8 cellular contexts compared by ENCODE assay signal in genomic region chr7:27150568-27151340, GRCh38. TPM values are rescaled to one million over a fixed set of nuclear protein-coding genes. Genes with fewer than 3 reads are reported as not detected.
DNase-seq lines count a peak whose midpoint lies in the region; ATAC-seq lines count a peak whose summit lies in the region.

No MANE protein-coding gene starts in this region.

- CTCF ChIA-PET in activated naive CD4-positive, alpha-beta T cell treated with anti-CD3 and anti-CD28 coated beads for 36 hours (lab: Charles Lee): interaction anchor here (0.6 to 3.4 kb wide), 16 partner anchors 8 to 470 kb away, joined by 3 to 16 read pairs (median 5); no protein-coding TSS in a partner anchor

- ATAC-seq in GM19468 (IDR thresholded peaks at IDR 0.05; ENCODE audit: extremely low read depth, unreplicated experiment): peak; percentile 18

- H3K36me3 Mint-ChIP-seq in activated naive CD4-positive, alpha-beta T cell treated with anti-CD3 and anti-CD28 coated beads for 36 hours (ENCODE audit: low read depth): no peaks in the 10 kb centered on the region

- H3K27me3 Mint-ChIP-seq in activated naive CD4-positive, alpha-beta T cell treated with anti-CD3 and anti-CD28 coated beads for 36 hours (ENCODE audit: low read depth): peaks cover 87% of the 10 kb centered on the region

- DNase-seq in D341Med (ENCODE audit: low spot score) (peak; percentile 93), HT1080 (ENCODE audit: low read depth) (peak; percentile 75), RKO (ENCODE audit: low spot score) (peak; percentile 89), head of caudate nucleus (peak in 25 of 42 donors; percentile 12 to 70 (median 42)), pons (ENCODE audit: low spot score) (peak; percentile 26), NCI-H2107 (lab: John Stamatoyannopoulos, UW) (no peak)
- peak; percentile 67 for DNase-seq in activated naive CD4-positive, alpha-beta T cell treated with anti-CD3 and anti-CD28 coated beads for 36 hours

- H3K27ac Mint-ChIP-seq in activated naive CD4-positive, alpha-beta T cell treated with anti-CD3 and anti-CD28 coated beads for 36 hours: no peak overlapping the region

- H3K4me3 Mint-ChIP-seq in activated naive CD4-positive, alpha-beta T cell treated with anti-CD3 and anti-CD28 coated beads for 36 hours: peak overlapping the region; percentile 64

- H3K4me1 Mint-ChIP-seq in activated naive CD4-positive, alpha-beta T cell treated with anti-CD3 and anti-CD28 coated beads for 36 hours (ENCODE audit: low read depth): peaks cover 38% of the 10 kb centered on the region

- H3K9me3 Mint-ChIP-seq in activated naive CD4-positive, alpha-beta T cell treated with anti-CD3 and anti-CD28 coated beads for 36 hours: no peaks in the 10 kb centered on the region

- intact Hi-C loops in activated naive CD4-positive, alpha-beta T cell treated with anti-CD3 and anti-CD28 coated beads for 36 hours (cut with micrococcal nuclease): loop anchor here (1.0 to 10.0 kb wide), 7 partner anchors 16 to 1288 kb away; partner anchors contain the start of genes EVX1, HOXA11 and SNX10
- intact Hi-C loops in head of caudate nucleus (cut with DNase I): no loop called here

RNA-seq across cellular contexts. Expression of gene HOXA3, which starts 1.6 kb away (rescaled TPM):
- not detected in 2 replicates for total RNA-seq in HT1080 (2014; rRNA removed; shearing (Covaris generic))
- polyA plus RNA-seq in HT1080 (2015; cell fraction: cytosol; rRNA removed): 0.12 and 0.26 TPM in 2 replicates
- polyA plus RNA-seq in HT1080 (2015; cell fraction: nucleus; rRNA removed): 0.39 and 0.65 TPM in 2 replicates
- total RNA-seq in activated naive CD4-positive, alpha-beta T cell treated with anti-CD3 and anti-CD28 coated beads for 36 hours: not detected

RNA-seq across cellular contexts. Expression of gene HOXA6, which starts 3.2 kb away (rescaled TPM):
- total RNA-seq in HT1080 (2014; rRNA removed; shearing (Covaris generic)): 3.6 and 4.5 TPM in 2 replicates
- 1.9 and 2.6 TPM in 2 replicates for polyA plus RNA-seq in HT1080 (2015; cell fraction: cytosol; rRNA removed)
- polyA plus RNA-seq in HT1080 (2015; cell fraction: nucleus; rRNA removed): 3.6 and 5.6 TPM in 2 replicates
- total RNA-seq in activated naive CD4-positive, alpha-beta T cell treated with anti-CD3 and anti-CD28 coated beads for 36 hours: not detected

RNA-seq across cellular contexts. Expression of gene HOXA7, which starts 5.7 kb away (rescaled TPM):
- not detected in 2 replicates for total RNA-seq in HT1080 (2014; rRNA removed; shearing (Covaris generic))
- polyA plus RNA-seq in HT1080 (2015; cell fraction: cytosol; rRNA removed): 0.41 and 1.0 TPM in 2 replicates
- 0.07 and 0.34 TPM in 2 replicates for polyA plus RNA-seq in HT1080 (2015; cell fraction: nucleus; rRNA removed)
- total RNA-seq in activated naive CD4-positive, alpha-beta T cell treated with anti-CD3 and anti-CD28 coated beads for 36 hours: not detected

RNA-seq across cellular contexts. Expression of gene HOXA5, which starts 7.3 kb away (rescaled TPM):
- 1.7 and 1.9 TPM in 2 replicates for total RNA-seq in HT1080 (2014; rRNA removed; shearing (Covaris generic))
- 3.6 and 4.7 TPM in 2 replicates for polyA plus RNA-seq in HT1080 (2015; cell fraction: cytosol; rRNA removed)
- polyA plus RNA-seq in HT1080 (2015; cell fraction: nucleus; rRNA removed): 3.9 and 4.3 TPM in 2 replicates
- not detected for total RNA-seq in activated naive CD4-positive, alpha-beta T cell treated with anti-CD3 and anti-CD28 coated beads for 36 hours

RNA-seq across cellular contexts. Expression of gene HOXA9, which starts 14.6 kb away (rescaled TPM):
- total RNA-seq in HT1080 (2014; rRNA removed; shearing (Covaris generic)): 33.8 and 45.8 TPM in 2 replicates
- polyA plus RNA-seq in HT1080 (2015; cell fraction: cytosol; rRNA removed): 51.8 and 53.3 TPM in 2 replicates
- polyA plus RNA-seq in HT1080 (2015; cell fraction: nucleus; rRNA removed): 78.8 and 88.3 TPM in 2 replicates
- not detected for total RNA-seq in activated naive CD4-positive, alpha-beta T cell treated with anti-CD3 and anti-CD28 coated beads for 36 hours
